Comparison of ENCODE assay signal across 25 cellular contexts in genomic region chr10:72484521-72484920, GRCh38.
"Had no signal": no experiment of that assay in that cellular context is flagged by ENCODE, and none has a peak within 500 bp of the region (broad histone marks: within the 10 kb centered on the region; RNA-seq: fewer than 3 reads in every experiment).

No MANE protein-coding gene starts in this region.

- H3K4me1 ChIP-seq: left ventricle myocardium inferior, parathyroid adenoma, right atrium auricular region, stomach, testis, thyroid gland, upper lobe of right lung had no signal

- H3K79me2 ChIP-seq: parathyroid adenoma had no signal

- DNase-seq: hypothalamus; islet precursor cell; left ventricle myocardium inferior; mesendoderm; midbrain; naive thymus-derived CD8-positive, alpha-beta T cell; occipital lobe; right lobe of liver; stimulated activated CD4-positive, alpha-beta T cell treated with anti-CD3 and anti-CD28 coated beads, Interleukin-1b, Interleukin-23, amount 100 ng/mL, for 48 hours; stimulated activated CD4-positive, alpha-beta T cell treated with anti-CD3 and anti-CD28 coated beads, Interleukin-2, amount 100 ng/mL, for 48 hours; stimulated activated CD4-positive, alpha-beta T cell treated with anti-CD3 and anti-CD28 coated beads, Interleukin-4, amount 100 ng/mL, for 4 hours; stimulated activated naive B cell treated with anti-CD40 and anti-IgM and Interleukin-4, amounts not matched to agents 10 μg/mL and 1 μg/mL and 100 μg/mL, for 72 hours; stimulated activated naive CD8-positive, alpha-beta T cell treated with anti-CD3 and anti-CD28 coated beads, Interleukin-15, Interleukin-2, amounts not matched to agents 100 U/mL and 50 U/mL, for 24 hours; stomach; testis; thyroid gland; trophoblast cell; upper lobe of right lung had no signal

- H2AFZ ChIP-seq: parathyroid adenoma had no signal

- H3K27ac ChIP-seq: left ventricle myocardium inferior, parathyroid adenoma, right atrium auricular region, right lobe of liver, stomach, testis, thyroid gland, upper lobe of right lung had no signal

- H3K27me3 ChIP-seq: right atrium auricular region, right lobe of liver, stomach, testis, thyroid gland, upper lobe of right lung had no signal

- ATAC-seq: naive thymus-derived CD8-positive, alpha-beta T cell; right lobe of liver; stimulated activated naive B cell treated with anti-CD40 and anti-IgM and Interleukin-4, amounts not matched to agents 10 μg/mL and 1 μg/mL and 100 μg/mL, for 72 hours; stimulated activated naive CD8-positive, alpha-beta T cell treated with anti-CD3 and anti-CD28 coated beads, Interleukin-15, Interleukin-2, amounts not matched to agents 100 U/mL and 50 U/mL, for 24 hours; upper lobe of right lung had no signal

- H3K4me3 Mint-ChIP-seq: naive thymus-derived CD8-positive, alpha-beta T cell; nephron; neural crest cell; stimulated activated naive B cell treated with anti-CD40 and anti-IgM and Interleukin-4, amounts not matched to agents 10 μg/mL and 1 μg/mL and 100 μg/mL, for 72 hours had no signal

- H3K9ac ChIP-seq: parathyroid adenoma had no signal

- H3K27ac Mint-ChIP-seq: naive thymus-derived CD8-positive, alpha-beta T cell; nephron; stimulated activated naive B cell treated with anti-CD40 and anti-IgM and Interleukin-4, amounts not matched to agents 10 μg/mL and 1 μg/mL and 100 μg/mL, for 72 hours had no signal

- H3K9me3 ChIP-seq: left ventricle myocardium inferior, right atrium auricular region, right lobe of liver, stomach, testis, thyroid gland, upper lobe of right lung had no signal

- H3K4me2 ChIP-seq: smooth muscle cell had no signal

- FAIRE-seq: urothelium cell line had no signal

- H3K4me3 ChIP-seq: left ventricle myocardium inferior, lung, right atrium auricular region, right lobe of liver, smooth muscle cell, stomach, testis, thyroid gland, upper lobe of right lung had no signal

- H3K36me3 ChIP-seq: right atrium auricular region, right lobe of liver, thyroid gland, upper lobe of right lung had no signal

- H3K4me1 Mint-ChIP-seq: nephron; stimulated activated naive B cell treated with anti-CD40 and anti-IgM and Interleukin-4, amounts not matched to agents 10 μg/mL and 1 μg/mL and 100 μg/mL, for 72 hours had no signal

- H3K27me3 Mint-ChIP-seq: naive thymus-derived CD8-positive, alpha-beta T cell; stimulated activated naive B cell treated with anti-CD40 and anti-IgM and Interleukin-4, amounts not matched to agents 10 μg/mL and 1 μg/mL and 100 μg/mL, for 72 hours had no signal

- H3K9me3 Mint-ChIP-seq: naive thymus-derived CD8-positive, alpha-beta T cell; nephron; neural crest cell; stimulated activated naive B cell treated with anti-CD40 and anti-IgM and Interleukin-4, amounts not matched to agents 10 μg/mL and 1 μg/mL and 100 μg/mL, for 72 hours had no signal
